ENCODE assay signal across 8 cellular contexts in genomic region chr7:100159099-100159623, GRCh38. TPM values are rescaled to one million over a fixed set of nuclear protein-coding genes. Genes with fewer than 3 reads are reported as not detected.
A peak's percentile ranks its signal among the peaks of the same experiment; 100 is the strongest.
DNase-seq lines count a peak whose midpoint lies in the region; ATAC-seq and TF ChIP-seq lines count a peak whose summit lies in the region.

No MANE protein-coding gene starts in this region.

- peaks cover 13 to 45% of the 10 kb centered on the region in 2 donors for H3K4me1 ChIP-seq in left lung
- peaks cover 0 to 24% (median 18%) of the 10 kb centered on the region in 4 donors for H3K4me1 ChIP-seq in tibial artery

- H3K36me3 Mint-ChIP-seq in activated T-cell treated with anti-CD3 and anti-CD28 coated beads, Interleukin-2, amount 50 U/mL, for 4 hours (ENCODE audit: insufficient read depth): peaks cover 11% of the 10 kb centered on the region
- H3K36me3 Mint-ChIP-seq in activated naive CD8-positive, alpha-beta T cell: no peaks in the 10 kb centered on the region

- peak overlapping the region; percentile 75 to 98 for H3K4me3 ChIP-seq in left lung
- H3K4me3 ChIP-seq in tibial artery: peak overlapping the region; percentile 74 to 87

- no peaks in the 10 kb centered on the region for H3K9me3 Mint-ChIP-seq in activated T-cell treated with anti-CD3 and anti-CD28 coated beads, Interleukin-2, amount 50 U/mL, for 4 hours
- no peaks in the 10 kb centered on the region for H3K9me3 Mint-ChIP-seq in activated naive CD8-positive, alpha-beta T cell (ENCODE audit: low read depth)

- H3K4me3 Mint-ChIP-seq in activated T-cell treated with anti-CD3 and anti-CD28 coated beads, Interleukin-2, amount 50 U/mL, for 4 hours: peak overlapping the region; percentile 81
- H3K4me3 Mint-ChIP-seq in activated naive CD8-positive, alpha-beta T cell: peak overlapping the region; percentile 85

- H3K27me3 Mint-ChIP-seq in activated T-cell treated with anti-CD3 and anti-CD28 coated beads, Interleukin-2, amount 50 U/mL, for 4 hours (ENCODE audit: low read depth): no peaks in the 10 kb centered on the region
- H3K27me3 Mint-ChIP-seq in activated naive CD8-positive, alpha-beta T cell: no peaks in the 10 kb centered on the region

- peaks cover 0 to 27% of the 10 kb centered on the region in 2 donors for H3K36me3 ChIP-seq in left lung
- peaks cover 11 to 27% (median 21%) of the 10 kb centered on the region in 3 donors for H3K36me3 ChIP-seq in tibial artery

- H3K4me1 Mint-ChIP-seq in activated T-cell treated with anti-CD3 and anti-CD28 coated beads, Interleukin-2, amount 50 U/mL, for 4 hours (ENCODE audit: low read depth): peaks cover 59% of the 10 kb centered on the region
- H3K4me1 Mint-ChIP-seq in activated naive CD8-positive, alpha-beta T cell (ENCODE audit: low read depth): peaks cover 57% of the 10 kb centered on the region

- peak overlapping the region; percentile 76 to 82 for H3K27ac ChIP-seq in left lung
- peak overlapping the region; percentile 71 to 80 for H3K27ac ChIP-seq in tibial artery

- H3K9me3 ChIP-seq in left lung: no peaks in the 10 kb centered on the region
- H3K9me3 ChIP-seq in tibial artery: no peaks in the 10 kb centered on the region

- intact Hi-C loops in left lung (cut with DNase I) (no loop called here), tibial artery (cut with DNase I; ENCODE audit: low total_unique reads) (no loop called here)

- no peak for TF ChIP-seq CTCF in left lung (IDR thresholded peaks at IDR 0.05)
- no peak for TF ChIP-seq CTCF in tibial artery (IDR thresholded peaks at IDR 0.05)

- ATAC-seq in activated T-cell treated with anti-CD3 and anti-CD28 coated beads, Interleukin-2, amount 50 U/mL, for 4 hours: no peak
- ATAC-seq in left lung: no peak
- no peak for ATAC-seq in HG02588 (IDR thresholded peaks at IDR 0.05; ENCODE audit: unreplicated experiment)

- peak overlapping the region; percentile 81 for H3K27ac Mint-ChIP-seq in activated naive CD8-positive, alpha-beta T cell

- no peak for DNase-seq in activated T-cell treated with anti-CD3 and anti-CD28 coated beads, Interleukin-2, amount 50 U/mL, for 4 hours
- no peak for DNase-seq in activated T-cell treated with anti-CD3 and anti-CD28 coated beads, Interleukin-2, amount 50 U/mL, for 1 hour
- DNase-seq in left lung (no peak), tibial artery (no peak), NCI-H2081 treated with DMSO at 0.1 percent for 48 hours (lab: John Stamatoyannopoulos, UW) (no peak), anterior cingulate cortex (lab: John Stamatoyannopoulos, UW) (no peak)

- H3K27me3 ChIP-seq in left lung: no peaks in the 10 kb centered on the region
- no peaks in the 10 kb centered on the region for H3K27me3 ChIP-seq in tibial artery

RNA-seq across cellular contexts. Expression of gene TRAPPC14, which starts 0.6 kb away (rescaled TPM):
- total RNA-seq in activated T-cell treated with anti-CD3 and anti-CD28 coated beads, Interleukin-2, amount 50 U/mL, for 4 hours: 10 to 100 TPM; 41.9 to 45.6 (median 43.6) TPM
- 10 to 100 TPM; 23.3 to 30.1 TPM for total RNA-seq in left lung

RNA-seq across cellular contexts. Expression of gene GAL3ST4, which starts 9.3 kb away (rescaled TPM):
- 1 to 10 TPM in 1 of 3 donors, under 1 TPM in 2; 0.33 to 1.2 (median 0.40) TPM for total RNA-seq in activated T-cell treated with anti-CD3 and anti-CD28 coated beads, Interleukin-2, amount 50 U/mL, for 4 hours
- 10 to 100 TPM; 17.1 to 18.9 TPM for total RNA-seq in left lung

RNA-seq across cellular contexts. Expression of gene LAMTOR4, which starts 10.4 kb away (rescaled TPM):
- 100 to 1,000 TPM; 109 to 119 (median 115) TPM for total RNA-seq in activated T-cell treated with anti-CD3 and anti-CD28 coated beads, Interleukin-2, amount 50 U/mL, for 4 hours
- 100 to 1,000 TPM; 103 to 120 TPM for total RNA-seq in left lung

RNA-seq across cellular contexts. Expression of gene GPC2, which starts 18.0 kb away (rescaled TPM):
- total RNA-seq in activated T-cell treated with anti-CD3 and anti-CD28 coated beads, Interleukin-2, amount 50 U/mL, for 4 hours: 1 to 10 TPM; 3.5 to 4.2 (median 4.1) TPM
- total RNA-seq in left lung: 1 to 10 TPM; 2.5 to 3.5 TPM

RNA-seq across cellular contexts. Expression of gene STAG3, which starts 18.6 kb away (rescaled TPM):
- total RNA-seq in activated T-cell treated with anti-CD3 and anti-CD28 coated beads, Interleukin-2, amount 50 U/mL, for 4 hours: 1 to 10 TPM; 3.3 to 5.8 (median 3.9) TPM
- 1 to 10 TPM in 1 of 2 donors, under 1 TPM in 1; 0.96 to 3.7 TPM for total RNA-seq in left lung

Comparison
In these comparisons a context has a peak if more than half of its experiments do, and no peak if none do; other contexts are left out.
1. RNA of gene GAL3ST4, which starts 9.3 kb away (total RNA-seq): 17.1 to 18.9 TPM in left lung; 0.33 to 1.2 TPM in activated T-cell treated with anti-CD3 and anti-CD28 coated beads, Interleukin-2, amount 50 U/mL, for 4 hours; every median in the first group is over 4 times any median in the second.